In the genomic region with DNA sequence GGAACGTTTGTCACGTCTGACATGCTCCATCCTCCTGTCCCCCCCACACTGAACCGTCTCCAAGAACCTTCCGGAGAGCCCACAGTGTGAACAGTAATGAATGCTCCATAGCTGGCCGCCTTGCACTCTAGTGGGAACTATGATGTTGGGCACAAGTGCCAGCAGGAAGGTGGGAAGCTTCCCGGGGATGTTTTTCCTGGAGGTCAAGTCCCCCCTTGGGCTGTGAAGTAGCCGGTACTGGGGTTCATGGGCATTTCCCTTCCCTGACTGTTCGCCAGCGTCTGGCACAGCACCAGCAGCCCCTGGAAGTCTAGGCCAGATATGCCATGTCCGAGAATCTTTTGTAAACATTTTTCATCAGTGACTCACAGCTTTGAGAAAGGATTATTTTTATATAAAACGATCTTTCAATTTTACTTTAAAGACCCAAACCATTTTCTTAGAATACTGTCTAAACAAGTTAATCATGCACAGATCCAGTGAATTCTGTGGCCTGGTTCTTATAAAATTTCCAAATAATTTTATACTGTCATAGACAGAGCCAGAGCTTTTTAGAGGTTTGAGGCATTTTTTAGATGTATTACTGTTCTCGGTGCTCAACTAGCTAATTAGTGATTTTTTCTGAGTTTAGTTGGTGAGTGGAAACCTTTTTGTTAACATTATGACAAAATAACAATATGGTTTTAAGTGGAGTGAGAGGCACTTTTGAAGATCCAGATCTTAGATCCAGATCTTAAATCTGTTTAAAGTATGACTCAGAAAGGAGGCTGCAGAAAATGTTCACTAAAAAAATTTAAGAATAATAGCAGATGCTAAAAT, we compare ENCODE assay signal across 8 cellular contexts. TPM values are rescaled to one million over a fixed set of nuclear protein-coding genes. Genes with fewer than 3 reads are reported as not detected.
DNase-seq lines count a peak whose midpoint lies in the region; ATAC-seq and TF ChIP-seq lines count a peak whose summit lies in the region.

No MANE protein-coding gene starts in this region.

- in situ Hi-C loops in gastrocnemius medialis (cut with MboI; ENCODE audit: low sequenced_read_pairs in 4 of 4): no loop called here

- peaks cover 20 to 23% of the 10 kb centered on the region in 2 donors for H3K4me1 Mint-ChIP-seq in natural killer cell treated with Interleukin-12 subunit alpha and Interleukin-12 subunit beta and Interleukin-15 and Interleukin-18, amount 100 ng/mL, for 72 hours (ENCODE audit: low read depth in 2 of 2)

- H3K4me1 ChIP-seq in ascending aorta (peaks cover 23 to 69% of the 10 kb centered on the region in 2 donors), right atrium auricular region (peaks cover 0 to 66% of the 10 kb centered on the region in 2 donors), gastrocnemius medialis (peaks cover 57 to 61% of the 10 kb centered on the region in 2 donors)

- TF ChIP-seq CTCF in ascending aorta (IDR thresholded peaks at IDR 0.05) (no peak), right atrium auricular region (IDR thresholded peaks at IDR 0.05) (no peak), gastrocnemius medialis (IDR thresholded peaks at IDR 0.05 in 4 of 5, conservative IDR thresholded peaks at IDR 0.05 in 1 of 5) (no peak)

- ATAC-seq in gastrocnemius medialis: no peak
- no peak for ATAC-seq in GM21619 (IDR thresholded peaks at IDR 0.05; ENCODE audit: unreplicated experiment)
- ATAC-seq in natural killer cell treated with Interleukin-12 subunit alpha and Interleukin-12 subunit beta and Interleukin-15 and Interleukin-18, amount 100 ng/mL, for 72 hours: no peak

- no peaks in the 10 kb centered on the region for H3K36me3 Mint-ChIP-seq in natural killer cell treated with Interleukin-12 subunit alpha and Interleukin-12 subunit beta and Interleukin-15 and Interleukin-18, amount 100 ng/mL, for 72 hours

- peak; percentile 47 for DNase-seq in GM03348 (ENCODE audit: low spot score)
- peak in 1 of 2 donors; percentile 90 for DNase-seq in ascending aorta (ENCODE audit: low spot score in 2 of 2)
- no peak for DNase-seq in right atrium auricular region (ENCODE audit: low spot score)
- no peak for DNase-seq in gastrocnemius medialis
- DNase-seq in iPS-NIHi11 (ENCODE audit: low spot score): no peak
- DNase-seq in putamen (ENCODE audit: low spot score): no peak
- no peak for DNase-seq in natural killer cell treated with Interleukin-12 subunit alpha and Interleukin-12 subunit beta and Interleukin-15 and Interleukin-18, amount 100 ng/mL, for 72 hours (ENCODE audit: low spot score)

- H3K27me3 ChIP-seq in ascending aorta: no peaks in the 10 kb centered on the region
- no peaks in the 10 kb centered on the region for H3K27me3 ChIP-seq in right atrium auricular region
- H3K27me3 ChIP-seq in gastrocnemius medialis: no peaks in the 10 kb centered on the region

- H3K36me3 ChIP-seq in ascending aorta (no peaks in the 10 kb centered on the region), right atrium auricular region (no peaks in the 10 kb centered on the region), gastrocnemius medialis (no peaks in the 10 kb centered on the region)

- H3K27me3 Mint-ChIP-seq in natural killer cell treated with Interleukin-12 subunit alpha and Interleukin-12 subunit beta and Interleukin-15 and Interleukin-18, amount 100 ng/mL, for 72 hours: no peaks in the 10 kb centered on the region

- no peak overlapping the region for H3K4me3 Mint-ChIP-seq in natural killer cell treated with Interleukin-12 subunit alpha and Interleukin-12 subunit beta and Interleukin-15 and Interleukin-18, amount 100 ng/mL, for 72 hours

- no peaks in the 10 kb centered on the region for H3K9me3 Mint-ChIP-seq in natural killer cell treated with Interleukin-12 subunit alpha and Interleukin-12 subunit beta and Interleukin-15 and Interleukin-18, amount 100 ng/mL, for 72 hours

- no peak for TF ChIP-seq POLR2A in gastrocnemius medialis (IDR thresholded peaks at IDR 0.05)

- H3K9me3 ChIP-seq in ascending aorta (no peaks in the 10 kb centered on the region), right atrium auricular region (no peaks in the 10 kb centered on the region), gastrocnemius medialis (no peaks in the 10 kb centered on the region)

- H3K27ac ChIP-seq in ascending aorta: peak overlapping the region; percentile 95 to 98
- peak overlapping the region; percentile 81 to 83 for H3K27ac ChIP-seq in right atrium auricular region
- peak overlapping the region; percentile 70 to 78 (median 78) for H3K27ac ChIP-seq in gastrocnemius medialis

- H3K4me3 ChIP-seq in ascending aorta (peak overlapping the region; percentile 40 to 50), right atrium auricular region (peak overlapping the region in 1 of 2 donors; percentile 17), gastrocnemius medialis (peak overlapping the region; percentile 8 to 24 (median 10))

- no peak overlapping the region for H3K27ac Mint-ChIP-seq in natural killer cell treated with Interleukin-12 subunit alpha and Interleukin-12 subunit beta and Interleukin-15 and Interleukin-18, amount 100 ng/mL, for 72 hours

- intact Hi-C loops in ascending aorta (cut with DNase I): loop anchor here (1.0 to 5.0 kb wide), 5 partner anchors 12 to 154 kb away; partner anchors contain the start of gene EXOSC2
- intact Hi-C loops in gastrocnemius medialis (cut with DNase I; ENCODE audit: low total_unique reads): loop anchor here (2.0 kb wide), 1 partner anchor 66 kb away; no protein-coding TSS in a partner anchor

RNA-seq across cellular contexts. Expression of gene ABL1, which starts 11.6 kb away (rescaled TPM):
- total RNA-seq in ascending aorta (99.1 TPM), right atrium auricular region (10 to 100 TPM; 26.3 to 38.9 TPM), gastrocnemius medialis (10 to 100 TPM; 22.8 to 55.5 (median 28.5) TPM)
- total RNA-seq in natural killer cell treated with Interleukin-12 subunit alpha and Interleukin-12 subunit beta and Interleukin-15 and Interleukin-18, amount 100 ng/mL, for 72 hours: 10 to 100 TPM; 28.1 to 45.2 TPM

RNA-seq across cellular contexts. Expression of gene QRFP, which starts 49.9 kb away (rescaled TPM):
- total RNA-seq in ascending aorta: not detected
- total RNA-seq in right atrium auricular region: not detected
- not detected for total RNA-seq in gastrocnemius medialis
- total RNA-seq in natural killer cell treated with Interleukin-12 subunit alpha and Interleukin-12 subunit beta and Interleukin-15 and Interleukin-18, amount 100 ng/mL, for 72 hours: not detected
